1 cellular context compared by ENCODE assay signal in the genomic region with DNA sequence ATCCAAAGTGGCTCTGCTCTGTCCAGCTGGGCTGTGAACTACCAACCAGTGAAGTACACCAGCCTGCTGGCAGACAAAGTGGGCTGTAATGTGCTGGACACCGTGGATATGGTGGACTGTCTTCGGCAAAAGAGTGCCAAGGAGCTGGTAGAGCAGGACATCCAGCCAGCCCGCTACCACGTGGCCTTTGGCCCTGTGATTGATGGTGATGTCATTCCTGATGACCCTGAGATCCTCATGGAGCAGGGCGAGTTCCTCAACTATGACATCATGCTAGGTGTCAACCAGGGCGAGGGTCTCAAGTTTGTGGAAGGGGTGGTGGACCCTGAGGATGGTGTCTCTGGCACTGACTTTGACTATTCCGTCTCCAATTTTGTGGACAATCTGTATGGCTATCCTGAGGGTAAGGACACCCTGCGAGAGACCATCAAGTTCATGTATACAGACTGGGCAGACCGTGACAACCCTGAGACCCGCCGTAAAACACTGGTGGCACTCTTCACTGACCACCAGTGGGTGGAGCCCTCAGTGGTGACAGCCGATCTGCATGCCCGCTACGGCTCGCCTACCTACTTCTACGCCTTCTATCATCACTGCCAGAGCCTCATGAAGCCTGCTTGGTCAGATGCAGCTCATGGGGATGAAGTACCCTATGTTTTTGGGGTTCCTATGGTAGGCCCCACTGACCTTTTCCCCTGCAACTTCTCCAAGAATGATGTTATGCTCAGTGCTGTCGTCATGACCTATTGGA.
TF ChIP-seq lines count a peak whose summit lies in the region.

No MANE protein-coding gene starts in this region.

TF ChIP-seq in GM23338, 12 proteins besides CTCF, POLR2A, EP300 and RAD21:
- TF ChIP-seq, protein P1, sequence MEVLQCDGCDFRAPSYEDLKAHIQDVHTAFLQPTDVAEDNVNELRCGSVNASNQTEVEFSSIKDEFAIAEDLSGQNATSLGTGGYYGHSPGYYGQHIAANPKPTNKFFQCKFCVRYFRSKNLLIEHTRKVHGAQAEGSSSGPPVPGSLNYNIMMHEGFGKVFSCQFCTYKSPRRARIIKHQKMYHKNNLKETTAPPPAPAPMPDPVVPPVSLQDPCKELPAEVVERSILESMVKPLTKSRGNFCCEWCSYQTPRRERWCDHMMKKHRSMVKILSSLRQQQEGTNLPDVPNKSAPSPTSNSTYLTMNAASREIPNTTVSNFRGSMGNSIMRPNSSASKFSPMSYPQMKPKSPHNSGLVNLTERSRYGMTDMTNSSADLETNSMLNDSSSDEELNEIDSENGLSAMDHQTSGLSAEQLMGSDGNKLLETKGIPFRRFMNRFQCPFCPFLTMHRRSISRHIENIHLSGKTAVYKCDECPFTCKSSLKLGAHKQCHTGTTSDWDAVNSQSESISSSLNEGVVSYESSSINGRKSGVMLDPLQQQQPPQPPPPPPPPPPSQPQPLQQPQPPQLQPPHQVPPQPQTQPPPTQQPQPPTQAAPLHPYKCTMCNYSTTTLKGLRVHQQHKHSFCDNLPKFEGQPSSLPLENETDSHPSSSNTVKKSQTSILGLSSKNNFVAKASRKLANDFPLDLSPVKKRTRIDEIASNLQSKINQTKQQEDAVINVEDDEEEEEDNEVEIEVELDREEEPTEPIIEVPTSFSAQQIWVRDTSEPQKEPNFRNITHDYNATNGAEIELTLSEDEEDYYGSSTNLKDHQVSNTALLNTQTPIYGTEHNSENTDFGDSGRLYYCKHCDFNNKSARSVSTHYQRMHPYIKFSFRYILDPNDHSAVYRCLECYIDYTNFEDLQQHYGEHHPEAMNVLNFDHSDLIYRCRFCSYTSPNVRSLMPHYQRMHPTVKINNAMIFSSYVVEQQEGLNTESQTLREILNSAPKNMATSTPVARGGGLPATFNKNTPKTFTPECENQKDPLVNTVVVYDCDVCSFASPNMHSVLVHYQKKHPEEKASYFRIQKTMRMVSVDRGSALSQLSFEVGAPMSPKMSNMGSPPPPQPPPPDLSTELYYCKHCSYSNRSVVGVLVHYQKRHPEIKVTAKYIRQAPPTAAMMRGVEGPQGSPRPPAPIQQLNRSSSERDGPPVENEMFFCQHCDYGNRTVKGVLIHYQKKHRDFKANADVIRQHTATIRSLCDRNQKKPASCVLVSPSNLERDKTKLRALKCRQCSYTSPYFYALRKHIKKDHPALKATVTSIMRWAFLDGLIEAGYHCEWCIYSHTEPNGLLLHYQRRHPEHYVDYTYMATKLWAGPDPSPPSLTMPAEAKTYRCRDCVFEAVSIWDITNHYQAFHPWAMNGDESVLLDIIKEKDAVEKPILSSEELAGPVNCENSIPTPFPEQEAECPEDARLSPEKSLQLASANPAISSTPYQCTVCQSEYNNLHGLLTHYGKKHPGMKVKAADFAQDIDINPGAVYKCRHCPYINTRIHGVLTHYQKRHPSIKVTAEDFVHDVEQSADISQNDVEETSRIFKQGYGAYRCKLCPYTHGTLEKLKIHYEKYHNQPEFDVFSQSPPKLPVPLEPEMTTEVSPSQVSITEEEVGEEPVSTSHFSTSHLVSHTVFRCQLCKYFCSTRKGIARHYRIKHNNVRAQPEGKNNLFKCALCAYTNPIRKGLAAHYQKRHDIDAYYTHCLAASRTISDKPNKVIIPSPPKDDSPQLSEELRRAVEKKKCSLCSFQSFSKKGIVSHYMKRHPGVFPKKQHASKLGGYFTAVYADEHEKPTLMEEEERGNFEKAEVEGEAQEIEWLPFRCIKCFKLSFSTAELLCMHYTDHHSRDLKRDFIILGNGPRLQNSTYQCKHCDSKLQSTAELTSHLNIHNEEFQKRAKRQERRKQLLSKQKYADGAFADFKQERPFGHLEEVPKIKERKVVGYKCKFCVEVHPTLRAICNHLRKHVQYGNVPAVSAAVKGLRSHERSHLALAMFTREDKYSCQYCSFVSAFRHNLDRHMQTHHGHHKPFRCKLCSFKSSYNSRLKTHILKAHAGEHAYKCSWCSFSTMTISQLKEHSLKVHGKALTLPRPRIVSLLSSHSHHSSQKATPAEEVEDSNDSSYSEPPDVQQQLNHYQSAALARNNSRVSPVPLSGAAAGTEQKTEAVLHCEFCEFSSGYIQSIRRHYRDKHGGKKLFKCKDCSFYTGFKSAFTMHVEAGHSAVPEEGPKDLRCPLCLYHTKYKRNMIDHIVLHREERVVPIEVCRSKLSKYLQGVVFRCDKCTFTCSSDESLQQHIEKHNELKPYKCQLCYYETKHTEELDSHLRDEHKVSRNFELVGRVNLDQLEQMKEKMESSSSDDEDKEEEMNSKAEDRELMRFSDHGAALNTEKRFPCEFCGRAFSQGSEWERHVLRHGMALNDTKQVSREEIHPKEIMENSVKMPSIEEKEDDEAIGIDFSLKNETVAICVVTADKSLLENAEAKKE (CRISPR knock-in tag; IDR thresholded peaks at IDR 0.05), result no peak
- no peak for TF ChIP-seq ZNF331 (CRISPR knock-in tag; IDR thresholded peaks at IDR 0.05; ENCODE audit: low read depth)
- no peak for TF ChIP-seq POLR2AphosphoS5 (IDR thresholded peaks at IDR 0.05; ENCODE audit: low read depth)
- TF ChIP-seq CREB1 (CRISPR knock-in tag; IDR thresholded peaks at IDR 0.05; ENCODE audit: low read depth), result no peak
- TF ChIP-seq ZNF114 (CRISPR knock-in tag; IDR thresholded peaks at IDR 0.05), result no peak
- TF ChIP-seq NANOG (IDR thresholded peaks at IDR 0.05; ENCODE audit: borderline replicate concordance), result no peak
- no peak for TF ChIP-seq STAT1 (IDR thresholded peaks at IDR 0.05; ENCODE audit: unreplicated experiment)
- TF ChIP-seq EZH2phosphoT487 (IDR thresholded peaks at IDR 0.05; ENCODE audit: unreplicated experiment), result no peak
- TF ChIP-seq, protein P2, sequence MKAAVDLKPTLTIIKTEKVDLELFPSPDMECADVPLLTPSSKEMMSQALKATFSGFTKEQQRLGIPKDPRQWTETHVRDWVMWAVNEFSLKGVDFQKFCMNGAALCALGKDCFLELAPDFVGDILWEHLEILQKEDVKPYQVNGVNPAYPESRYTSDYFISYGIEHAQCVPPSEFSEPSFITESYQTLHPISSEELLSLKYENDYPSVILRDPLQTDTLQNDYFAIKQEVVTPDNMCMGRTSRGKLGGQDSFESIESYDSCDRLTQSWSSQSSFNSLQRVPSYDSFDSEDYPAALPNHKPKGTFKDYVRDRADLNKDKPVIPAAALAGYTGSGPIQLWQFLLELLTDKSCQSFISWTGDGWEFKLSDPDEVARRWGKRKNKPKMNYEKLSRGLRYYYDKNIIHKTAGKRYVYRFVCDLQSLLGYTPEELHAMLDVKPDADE (IDR thresholded peaks at IDR 0.05), result no peak
- TF ChIP-seq, protein P3, sequence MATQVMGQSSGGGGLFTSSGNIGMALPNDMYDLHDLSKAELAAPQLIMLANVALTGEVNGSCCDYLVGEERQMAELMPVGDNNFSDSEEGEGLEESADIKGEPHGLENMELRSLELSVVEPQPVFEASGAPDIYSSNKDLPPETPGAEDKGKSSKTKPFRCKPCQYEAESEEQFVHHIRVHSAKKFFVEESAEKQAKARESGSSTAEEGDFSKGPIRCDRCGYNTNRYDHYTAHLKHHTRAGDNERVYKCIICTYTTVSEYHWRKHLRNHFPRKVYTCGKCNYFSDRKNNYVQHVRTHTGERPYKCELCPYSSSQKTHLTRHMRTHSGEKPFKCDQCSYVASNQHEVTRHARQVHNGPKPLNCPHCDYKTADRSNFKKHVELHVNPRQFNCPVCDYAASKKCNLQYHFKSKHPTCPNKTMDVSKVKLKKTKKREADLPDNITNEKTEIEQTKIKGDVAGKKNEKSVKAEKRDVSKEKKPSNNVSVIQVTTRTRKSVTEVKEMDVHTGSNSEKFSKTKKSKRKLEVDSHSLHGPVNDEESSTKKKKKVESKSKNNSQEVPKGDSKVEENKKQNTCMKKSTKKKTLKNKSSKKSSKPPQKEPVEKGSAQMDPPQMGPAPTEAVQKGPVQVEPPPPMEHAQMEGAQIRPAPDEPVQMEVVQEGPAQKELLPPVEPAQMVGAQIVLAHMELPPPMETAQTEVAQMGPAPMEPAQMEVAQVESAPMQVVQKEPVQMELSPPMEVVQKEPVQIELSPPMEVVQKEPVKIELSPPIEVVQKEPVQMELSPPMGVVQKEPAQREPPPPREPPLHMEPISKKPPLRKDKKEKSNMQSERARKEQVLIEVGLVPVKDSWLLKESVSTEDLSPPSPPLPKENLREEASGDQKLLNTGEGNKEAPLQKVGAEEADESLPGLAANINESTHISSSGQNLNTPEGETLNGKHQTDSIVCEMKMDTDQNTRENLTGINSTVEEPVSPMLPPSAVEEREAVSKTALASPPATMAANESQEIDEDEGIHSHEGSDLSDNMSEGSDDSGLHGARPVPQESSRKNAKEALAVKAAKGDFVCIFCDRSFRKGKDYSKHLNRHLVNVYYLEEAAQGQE (IDR thresholded peaks at IDR 0.05; ENCODE audit: unreplicated experiment), result no peak
- TF ChIP-seq EZH2 (IDR thresholded peaks at IDR 0.05; ENCODE audit: low read depth, unreplicated experiment), result no peak
- no peak for TF ChIP-seq JUNB (IDR thresholded peaks at IDR 0.05; ENCODE audit: unreplicated experiment)
TF ChIP-seq in GM23338: peak in this region for 0.
